In the genomic region with DNA sequence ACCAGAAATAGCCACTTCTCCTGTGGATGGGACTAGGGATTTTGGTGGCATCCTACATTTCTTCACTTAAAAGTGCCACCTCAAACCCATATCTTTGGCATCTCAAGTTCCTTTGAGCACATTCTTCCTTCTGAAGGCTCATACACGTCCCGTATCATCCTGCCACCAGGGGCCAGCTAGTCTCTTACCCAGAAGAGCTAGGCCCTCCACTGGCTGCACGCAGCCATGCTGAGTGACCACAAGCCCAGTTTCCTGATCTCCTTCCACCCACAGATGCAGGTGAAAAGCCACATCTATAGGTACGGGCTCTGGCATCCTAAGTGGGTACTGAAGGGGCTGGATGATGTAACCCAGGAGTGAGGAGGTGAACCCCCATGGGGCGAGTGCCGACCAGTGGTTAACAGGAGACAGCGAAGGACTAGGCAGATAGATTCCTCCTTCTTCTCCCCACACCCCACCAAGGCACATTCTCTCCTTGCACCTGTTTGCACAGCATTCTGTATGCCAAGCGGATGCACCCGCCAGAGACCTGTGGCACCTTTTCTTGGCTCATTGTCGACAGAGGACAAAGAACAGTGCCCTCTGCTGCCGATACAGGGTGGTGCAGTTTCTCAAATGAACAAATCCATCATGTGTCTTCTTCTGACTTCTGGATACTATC, we compare ENCODE assay signal across 1 cellular context.
TF ChIP-seq lines count a peak whose summit lies in the region.

No MANE protein-coding gene starts in this region.

TF ChIP-seq in GM12878, 131 proteins besides CTCF, POLR2A, EP300 and RAD21:
- TF ChIP-seq RELA (IDR thresholded peaks at IDR 0.05; ENCODE audit: borderline replicate concordance, partially characterized antibody) (no peak), POLR2AphosphoS5 (IDR thresholded peaks at IDR 0.05; ENCODE audit: low read length) (no peak), KAT2A (conservative IDR thresholded peaks at IDR 0.05; ENCODE audit: control insufficient read depth, low read depth, low read length) (no peak), BACH1 (IDR thresholded peaks at IDR 0.05; ENCODE audit: borderline replicate concordance) (no peak), BMI1 (IDR thresholded peaks at IDR 0.05; ENCODE audit: borderline replicate concordance) (no peak), GABPA (IDR thresholded peaks at IDR 0.05; ENCODE audit: low read depth) (no peak), SMAD1 (IDR thresholded peaks at IDR 0.05; ENCODE audit: low read depth, partially characterized antibody) (no peak), YY1 (IDR thresholded peaks at IDR 0.05; ENCODE audit: low read depth, low read length) (0 out of 2 replicates have a peak, but pooled peaks have one; percentile 12), RFX5 (IDR thresholded peaks at IDR 0.05; ENCODE audit: low read depth, low read length) (no peak), CREB1 (IDR thresholded peaks at IDR 0.05; ENCODE audit: low read depth) (no peak), NR2C1 (IDR thresholded peaks at IDR 0.05) (no peak), SMC3 (IDR thresholded peaks at IDR 0.05; ENCODE audit: borderline replicate concordance, low read length) (peak; percentile 81)
- TF ChIP-seq, protein P1, sequence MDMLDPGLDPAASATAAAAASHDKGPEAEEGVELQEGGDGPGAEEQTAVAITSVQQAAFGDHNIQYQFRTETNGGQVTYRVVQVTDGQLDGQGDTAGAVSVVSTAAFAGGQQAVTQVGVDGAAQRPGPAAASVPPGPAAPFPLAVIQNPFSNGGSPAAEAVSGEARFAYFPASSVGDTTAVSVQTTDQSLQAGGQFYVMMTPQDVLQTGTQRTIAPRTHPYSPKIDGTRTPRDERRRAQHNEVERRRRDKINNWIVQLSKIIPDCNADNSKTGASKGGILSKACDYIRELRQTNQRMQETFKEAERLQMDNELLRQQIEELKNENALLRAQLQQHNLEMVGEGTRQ (IDR thresholded peaks at IDR 0.05; ENCODE audit: borderline replicate concordance, low read depth, low read length), result no peak
- TF ChIP-seq, protein P2, sequence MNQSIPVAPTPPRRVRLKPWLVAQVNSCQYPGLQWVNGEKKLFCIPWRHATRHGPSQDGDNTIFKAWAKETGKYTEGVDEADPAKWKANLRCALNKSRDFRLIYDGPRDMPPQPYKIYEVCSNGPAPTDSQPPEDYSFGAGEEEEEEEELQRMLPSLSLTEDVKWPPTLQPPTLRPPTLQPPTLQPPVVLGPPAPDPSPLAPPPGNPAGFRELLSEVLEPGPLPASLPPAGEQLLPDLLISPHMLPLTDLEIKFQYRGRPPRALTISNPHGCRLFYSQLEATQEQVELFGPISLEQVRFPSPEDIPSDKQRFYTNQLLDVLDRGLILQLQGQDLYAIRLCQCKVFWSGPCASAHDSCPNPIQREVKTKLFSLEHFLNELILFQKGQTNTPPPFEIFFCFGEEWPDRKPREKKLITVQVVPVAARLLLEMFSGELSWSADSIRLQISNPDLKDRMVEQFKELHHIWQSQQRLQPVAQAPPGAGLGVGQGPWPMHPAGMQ (IDR thresholded peaks at IDR 0.05; ENCODE audit: borderline replicate concordance), result no peak
- TF ChIP-seq, protein P3, sequence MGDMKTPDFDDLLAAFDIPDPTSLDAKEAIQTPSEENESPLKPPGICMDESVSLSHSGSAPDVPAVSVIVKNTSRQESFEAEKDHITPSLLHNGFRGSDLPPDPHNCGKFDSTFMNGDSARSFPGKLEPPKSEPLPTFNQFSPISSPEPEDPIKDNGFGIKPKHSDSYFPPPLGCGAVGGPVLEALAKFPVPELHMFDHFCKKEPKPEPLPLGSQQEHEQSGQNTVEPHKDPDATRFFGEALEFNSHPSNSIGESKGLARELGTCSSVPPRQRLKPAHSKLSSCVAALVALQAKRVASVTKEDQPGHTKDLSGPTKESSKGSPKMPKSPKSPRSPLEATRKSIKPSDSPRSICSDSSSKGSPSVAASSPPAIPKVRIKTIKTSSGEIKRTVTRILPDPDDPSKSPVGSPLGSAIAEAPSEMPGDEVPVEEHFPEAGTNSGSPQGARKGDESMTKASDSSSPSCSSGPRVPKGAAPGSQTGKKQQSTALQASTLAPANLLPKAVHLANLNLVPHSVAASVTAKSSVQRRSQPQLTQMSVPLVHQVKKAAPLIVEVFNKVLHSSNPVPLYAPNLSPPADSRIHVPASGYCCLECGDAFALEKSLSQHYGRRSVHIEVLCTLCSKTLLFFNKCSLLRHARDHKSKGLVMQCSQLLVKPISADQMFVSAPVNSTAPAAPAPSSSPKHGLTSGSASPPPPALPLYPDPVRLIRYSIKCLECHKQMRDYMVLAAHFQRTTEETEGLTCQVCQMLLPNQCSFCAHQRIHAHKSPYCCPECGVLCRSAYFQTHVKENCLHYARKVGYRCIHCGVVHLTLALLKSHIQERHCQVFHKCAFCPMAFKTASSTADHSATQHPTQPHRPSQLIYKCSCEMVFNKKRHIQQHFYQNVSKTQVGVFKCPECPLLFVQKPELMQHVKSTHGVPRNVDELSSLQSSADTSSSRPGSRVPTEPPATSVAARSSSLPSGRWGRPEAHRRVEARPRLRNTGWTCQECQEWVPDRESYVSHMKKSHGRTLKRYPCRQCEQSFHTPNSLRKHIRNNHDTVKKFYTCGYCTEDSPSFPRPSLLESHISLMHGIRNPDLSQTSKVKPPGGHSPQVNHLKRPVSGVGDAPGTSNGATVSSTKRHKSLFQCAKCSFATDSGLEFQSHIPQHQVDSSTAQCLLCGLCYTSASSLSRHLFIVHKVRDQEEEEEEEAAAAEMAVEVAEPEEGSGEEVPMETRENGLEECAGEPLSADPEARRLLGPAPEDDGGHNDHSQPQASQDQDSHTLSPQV (IDR thresholded peaks at IDR 0.05), result no peak
